Comparison of ENCODE assay signal across 9 cellular contexts in the genomic region with DNA sequence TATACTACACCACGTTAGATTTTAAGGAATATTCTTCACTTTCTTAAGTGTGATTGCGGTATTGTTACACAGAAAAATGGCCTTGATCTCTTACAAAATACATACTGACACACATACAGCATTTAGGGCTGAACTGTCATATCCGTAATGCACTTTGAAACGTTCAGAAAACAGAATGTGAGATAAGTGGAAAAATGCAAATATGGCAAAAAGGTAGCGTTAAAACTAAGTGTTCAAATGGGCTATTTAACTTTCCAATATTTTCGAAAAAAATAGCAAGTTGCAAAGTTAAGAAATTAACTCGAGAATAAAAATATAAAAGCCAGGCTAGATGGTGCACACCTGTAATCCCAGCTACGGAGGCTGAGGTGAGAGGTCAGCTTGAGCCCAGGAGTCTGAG. TPM values are rescaled to one million over a fixed set of nuclear protein-coding genes. Genes with fewer than 3 reads are reported as not detected.
DNase-seq lines count a peak whose midpoint lies in the region; ATAC-seq, FAIRE-seq and TF ChIP-seq lines count a peak whose summit lies in the region.
"Had no signal": no experiment of that assay in that cellular context is flagged by ENCODE, and none has a peak within 500 bp of the region (broad histone marks: within the 10 kb centered on the region; RNA-seq: fewer than 3 reads in every experiment).

No MANE protein-coding gene starts in this region.

- peaks cover 9% of the 10 kb centered on the region for H3K36me3 Mint-ChIP-seq in CD4-positive, CD25-positive, alpha-beta regulatory T cell

- peaks cover 24% of the 10 kb centered on the region for H3K4me1 ChIP-seq in CD4-positive, CD25-positive, alpha-beta regulatory T cell (ENCODE audit: control insufficient read depth, insufficient read depth, low read length, poor library complexity, severe bottlenecking)
- H3K4me1 ChIP-seq in OCI-LY3 (ENCODE audit: low read length) (peaks cover 18% of the 10 kb centered on the region), endocrine pancreas (ENCODE audit: control insufficient read depth, insufficient read depth, low read length) (peaks cover 36% of the 10 kb centered on the region), prostate gland (replicated peaks) (peaks cover 3% of the 10 kb centered on the region), pancreas (peaks cover 8 to 32% (median 32%) of the 10 kb centered on the region in 3 donors)

- H4K20me1 ChIP-seq in OCI-LY3 (ENCODE audit: insufficient read depth, low read length): no peaks in the 10 kb centered on the region

- no peak for TF ChIP-seq POLR2A in prostate gland (IDR thresholded peaks at IDR 0.05)

- peaks cover 9% of the 10 kb centered on the region for H3K27me3 Mint-ChIP-seq in CD4-positive, CD25-positive, alpha-beta regulatory T cell

- H3K9me3 ChIP-seq in CD4-positive, CD25-positive, alpha-beta regulatory T cell (ENCODE audit: control insufficient read depth in 2 of 2, low read length in 2 of 2): no peaks in the 10 kb centered on the region
- no peaks in the 10 kb centered on the region for H3K9me3 ChIP-seq in OCI-LY3 (ENCODE audit: insufficient read depth, low read length)
- H3K9me3 ChIP-seq in endocrine pancreas (ENCODE audit: control insufficient read depth, low read length): no peaks in the 10 kb centered on the region
- H3K9me3 ChIP-seq in prostate gland: no peaks in the 10 kb centered on the region
- no peaks in the 10 kb centered on the region for H3K9me3 ChIP-seq in pancreas

- peak overlapping the region; percentile 84 to 97 (median 93) for H3K27ac Mint-ChIP-seq in CD4-positive, CD25-positive, alpha-beta regulatory T cell

- peaks cover 15 to 59% (median 41%) of the 10 kb centered on the region in 4 donors for H3K4me1 Mint-ChIP-seq in CD4-positive, CD25-positive, alpha-beta regulatory T cell

- H3K79me2 ChIP-seq in OCI-LY3 (ENCODE audit: low read length): peaks cover 36% of the 10 kb centered on the region

- no peak for FAIRE-seq in pancreas (lab: Jason Lieb, UNC)

- TF ChIP-seq CTCF in OCI-LY3 (IDR thresholded peaks at IDR 0.05; ENCODE audit: low read depth, low read length) (no peak), prostate gland (IDR thresholded peaks at IDR 0.05) (no peak), pancreas (IDR thresholded peaks at IDR 0.05) (no peak)

- no peak for ATAC-seq in CD4-positive, CD25-positive, alpha-beta regulatory T cell (ENCODE audit: low read depth in 2 of 2)
- ATAC-seq in pancreas (no peak), GM19324 (IDR thresholded peaks at IDR 0.05; ENCODE audit: low FRiP score, unreplicated experiment) (no peak), HG03175 (IDR thresholded peaks at IDR 0.05; ENCODE audit: unreplicated experiment) (no peak)

- WGBS in prostate gland: 67% methylated on average over 8 of the region's 8 CpGs
- 48 to 49% methylated on average over 8 of the region's 8 CpGs for WGBS in pancreas, 2 donors

- no peaks in the 10 kb centered on the region for H3K27me3 ChIP-seq in CD4-positive, CD25-positive, alpha-beta regulatory T cell (ENCODE audit: control insufficient read depth, insufficient read depth, low read length)
- no peaks in the 10 kb centered on the region for H3K27me3 ChIP-seq in OCI-LY3 (ENCODE audit: low read depth, low read length)
- H3K27me3 ChIP-seq in endocrine pancreas (ENCODE audit: control insufficient read depth, insufficient read depth, low read length): no peaks in the 10 kb centered on the region
- H3K27me3 ChIP-seq in prostate gland (replicated peaks; ENCODE audit: insufficient read depth): no peaks in the 10 kb centered on the region
- H3K27me3 ChIP-seq in pancreas: no peaks in the 10 kb centered on the region

- H3K4me3 Mint-ChIP-seq in CD4-positive, CD25-positive, alpha-beta regulatory T cell: peak overlapping the region; percentile 94 to 95 (median 94)

- peak overlapping the region; percentile 73 for H3K4me2 ChIP-seq in OCI-LY3 (ENCODE audit: low read length)

- intact Hi-C loops in prostate gland (cut with DNase I) (no loop called here), pancreas (cut with DNase I) (no loop called here)

- H3K4me3 ChIP-seq in CD4-positive, CD25-positive, alpha-beta regulatory T cell (ENCODE audit: low read depth, low read length): peak overlapping the region; percentile 76
- peak overlapping the region; percentile 78 for H3K4me3 ChIP-seq in OCI-LY3 (ENCODE audit: low read length)
- peak overlapping the region; percentile 87 for H3K4me3 ChIP-seq in endocrine pancreas (ENCODE audit: control insufficient read depth, insufficient read depth, low read length)
- H3K4me3 ChIP-seq in prostate gland: no peak overlapping the region
- H3K4me3 ChIP-seq in pancreas: peak overlapping the region in 2 of 4 donors; percentile 74 to 81

- H3K9ac ChIP-seq in OCI-LY3 (ENCODE audit: low read length) (peak overlapping the region; percentile 88; the same call in 1 of the 2 replicates), endocrine pancreas (ENCODE audit: control insufficient read depth, insufficient read depth, low read length) (no peak overlapping the region)

- H3K9me3 Mint-ChIP-seq in CD4-positive, CD25-positive, alpha-beta regulatory T cell: no peaks in the 10 kb centered on the region

- no peak overlapping the region for H2AFZ ChIP-seq in OCI-LY3 (ENCODE audit: low read depth, low read length)

- H3K27ac ChIP-seq in CD4-positive, CD25-positive, alpha-beta regulatory T cell (ENCODE audit: insufficient read depth, low read length, poor library complexity, severe bottlenecking): no peak overlapping the region
- H3K27ac ChIP-seq in OCI-LY3 (ENCODE audit: low read length) (no peak overlapping the region), prostate gland (peak overlapping the region; percentile 93 to 96), pancreas (peak overlapping the region in 2 of 4 donors; percentile 98)

- H3K36me3 ChIP-seq in CD4-positive, CD25-positive, alpha-beta regulatory T cell (ENCODE audit: control insufficient read depth, insufficient read depth, low read length): no peaks in the 10 kb centered on the region
- H3K36me3 ChIP-seq in OCI-LY3 (replicated peaks; ENCODE audit: low read depth, low read length): peaks cover 10% of the 10 kb centered on the region
- H3K36me3 ChIP-seq in endocrine pancreas (ENCODE audit: control insufficient read depth, insufficient read depth, low read length): no peaks in the 10 kb centered on the region
- H3K36me3 ChIP-seq in prostate gland: no peaks in the 10 kb centered on the region
- no peaks in the 10 kb centered on the region for H3K36me3 ChIP-seq in pancreas

- DNase-seq in CD4-positive, CD25-positive, alpha-beta regulatory T cell: no peak
- no peak for DNase-seq in prostate gland (ENCODE audit: low spot score)
- DNase-seq in effector CD4-positive, alpha-beta T cell: no peak
- DNase-seq in pancreas: no peak
- DNase-seq: NCI-H1417 treated with DMSO at 0.1 percent for 48 hours had no signal

RNA-seq across cellular contexts. Expression of gene ZNF280D, which starts 1.7 kb away (rescaled TPM):
- 34.1 TPM for total RNA-seq in CD4-positive, CD25-positive, alpha-beta regulatory T cell
- polyA plus RNA-seq in CD4-positive, CD25-positive, alpha-beta regulatory T cell: 1 to 10 TPM; 5.9 to 9.6 (median 8.8) TPM
- total RNA-seq in prostate gland (10 to 100 TPM; 35.1 to 44.2 TPM), pancreas (10 to 100 TPM; 19.2 to 31.6 (median 26.0) TPM)
- 10 to 100 TPM; 13.9 to 17.3 TPM for polyA plus RNA-seq in pancreas

Comparison
In these comparisons a context has a peak if more than half of its experiments do, and no peak if none do; other contexts are left out.
1. H3K27ac ChIP-seq: peak in prostate gland (2 of 2); none in CD4-positive, CD25-positive, alpha-beta regulatory T cell (single experiment) and OCI-LY3 (single experiment).
2. H3K4me3 ChIP-seq: peak in CD4-positive, CD25-positive, alpha-beta regulatory T cell (single experiment), OCI-LY3 (single experiment) and endocrine pancreas (single experiment); none in prostate gland (0 of 2).